In the genomic region with DNA sequence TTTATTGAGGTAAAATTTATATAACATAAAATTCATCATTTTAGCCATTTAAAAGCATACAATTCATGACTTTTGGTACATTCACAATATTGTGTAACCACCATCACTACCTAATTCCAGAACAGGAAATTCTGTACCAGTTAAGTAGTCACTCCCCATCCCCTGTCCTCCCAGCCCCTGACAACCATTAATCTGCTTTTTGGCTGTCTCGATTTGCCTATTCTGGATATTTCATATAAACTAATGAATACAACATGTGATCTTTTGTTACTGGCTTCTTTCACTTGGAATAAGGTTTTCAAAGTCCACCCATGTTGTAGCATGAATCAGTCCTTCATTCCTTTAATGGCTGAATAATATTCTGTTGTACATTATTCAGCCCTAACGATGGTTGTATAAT, we compare ENCODE assay signal across 17 cellular contexts.
A peak's percentile ranks its signal among the peaks of the same experiment; 100 is the strongest.
DNase-seq lines count a peak whose midpoint lies in the region; ATAC-seq and TF ChIP-seq lines count a peak whose summit lies in the region.
"Had no signal": no experiment of that assay in that cellular context is flagged by ENCODE, and none has a peak within 500 bp of the region (broad histone marks: within the 10 kb centered on the region; RNA-seq: fewer than 3 reads in every experiment).

No MANE protein-coding gene starts in this region.

- H2AFZ ChIP-seq in SK-N-SH (ENCODE audit: low read depth), result no peak overlapping the region

- H3K9ac ChIP-seq in SK-N-SH, result no peak overlapping the region

- H3K4me2 ChIP-seq in SK-N-SH, result no peak overlapping the region

- WGBS in SK-N-SH (ENCODE audit: low lambda C conversion rate), result 94% methylated on average over 2 of the region's 2 CpGs

- POLR2A ChIA-PET in SK-N-SH (lab: Yijun Ruan, JAX), result no interaction called here

- TF ChIP-seq RAD21 in SK-N-SH (IDR thresholded peaks at IDR 0.05; ENCODE audit: low read length), result no peak

- peaks cover 5 to 25% of the 10 kb centered on the region in 2 experiments for H3K36me3 ChIP-seq in SK-N-SH (replicated peaks in 1 of 2; ENCODE audit: control insufficient read depth in 1 of 2, insufficient read depth in 2 of 2, low read length in 1 of 2)
- no peaks in the 10 kb centered on the region for H3K36me3 ChIP-seq in RWPE2 (ENCODE audit: low read depth)

- DNase-seq in SK-N-SH (no peak), RWPE2 (ENCODE audit: low spot score) (no peak), fibroblast of mammary gland (ENCODE audit: low read depth) (peak; percentile 59), MV-4-11 (lab: John Stamatoyannopoulos, UW) (no peak), AML-193 (lab: John Stamatoyannopoulos, UW) (no peak), NCI-H446 (lab: John Stamatoyannopoulos, UW) (no peak)
- DNase-seq: C1 segment of cervical spinal cord; Calu3; CD4-positive, alpha-beta memory T cell; COR-L47; DMS53; DMS79 treated with DMSO at 0.1 percent for 48 hours; GF-D8; H7; HCEC 1CT had no signal

- H3K9me2 ChIP-seq in SK-N-SH, result no peaks in the 10 kb centered on the region

- peaks cover 36% of the 10 kb centered on the region for H3F3A ChIP-seq in SK-N-SH (replicated peaks; ENCODE audit: insufficient read depth)

- H3K4me3 ChIP-seq in SK-N-SH (ENCODE audit: low read depth in 2 of 2, low read length in 1 of 2) (no peak overlapping the region), RWPE2 (ENCODE audit: severe bottlenecking) (no peak overlapping the region), fibroblast of mammary gland (ENCODE audit: control insufficient read depth, low read depth, low read length) (no peak overlapping the region)

- no peak for TF ChIP-seq EP300 in SK-N-SH (IDR thresholded peaks at IDR 0.05; ENCODE audit: borderline replicate concordance in 1 of 2, low read depth in 1 of 2, low read length in 1 of 2)

- peaks cover 5 to 7% of the 10 kb centered on the region in 2 experiments; a peak in 2 of 4 replicates for H3K4me1 ChIP-seq in SK-N-SH (ENCODE audit: control insufficient read depth in 1 of 2, insufficient read depth in 2 of 2, low read depth in 1 of 2, low read length in 1 of 2)
- peaks cover 68% of the 10 kb centered on the region for H3K4me1 ChIP-seq in RWPE2 (ENCODE audit: insufficient read depth, poor library complexity, severe bottlenecking)

- H3K9me3 ChIP-seq in SK-N-SH (no peaks in the 10 kb centered on the region), RWPE2 (ENCODE audit: severe bottlenecking) (no peaks in the 10 kb centered on the region)

- no peaks in the 10 kb centered on the region for H4K20me1 ChIP-seq in SK-N-SH (ENCODE audit: insufficient read depth)

- H3K27ac ChIP-seq in SK-N-SH (ENCODE audit: low read depth in 2 of 2, low read length in 1 of 2) (no peak overlapping the region), RWPE2 (ENCODE audit: poor library complexity, severe bottlenecking) (peak overlapping the region; percentile 99)
- H3K27ac ChIP-seq: 22Rv1 had no signal

- CTCF ChIA-PET in SK-N-SH (lab: Yijun Ruan, JAX), result no interaction called here

- ATAC-seq in SK-N-SH treated with all-trans-retinoic acid at 6 μM for 48 hours, result no peak
- ATAC-seq in RWPE2 (ENCODE audit: low read depth), result no peak

- H3K79me2 ChIP-seq in SK-N-SH (ENCODE audit: insufficient read depth), result no peaks in the 10 kb centered on the region; the same call in 1 of the 2 replicates

- TF ChIP-seq CTCF in SK-N-SH (IDR thresholded peaks at IDR 0.05), result no peak
- TF ChIP-seq CTCF in RWPE2 (IDR thresholded peaks at IDR 0.05; ENCODE audit: poor library complexity, severe bottlenecking), result no peak
- no peak for TF ChIP-seq CTCF in fibroblast of mammary gland (conservative IDR thresholded peaks at IDR 0.05; ENCODE audit: control insufficient read depth, insufficient read depth, low read depth, low read length)

- H3K27me3 ChIP-seq in SK-N-SH (ENCODE audit: insufficient read depth) (no peaks in the 10 kb centered on the region), RWPE2 (ENCODE audit: insufficient read depth, poor library complexity, severe bottlenecking) (no peaks in the 10 kb centered on the region)

TF ChIP-seq in SK-N-SH treated with all-trans-retinoic acid at 6 μM for 48 hours, 23 proteins besides CTCF, POLR2A, EP300 and RAD21:
- TF ChIP-seq ZNF70 (CRISPR knock-in tag; IDR thresholded peaks at IDR 0.05) (peak; percentile 69; the same call in 1 of the 2 replicates), PPARA (CRISPR knock-in tag; IDR thresholded peaks at IDR 0.05; ENCODE audit: borderline replicate concordance) (no peak)

TF ChIP-seq in SK-N-SH, 30 proteins besides CTCF, POLR2A, EP300 and RAD21:
- no peak for TF ChIP-seq RXRA (IDR thresholded peaks at IDR 0.05; ENCODE audit: borderline replicate concordance, low read depth)
- TF ChIP-seq NRF1 (IDR thresholded peaks at IDR 0.05; ENCODE audit: low read depth, low read length), result no peak
- TF ChIP-seq, protein P1, sequence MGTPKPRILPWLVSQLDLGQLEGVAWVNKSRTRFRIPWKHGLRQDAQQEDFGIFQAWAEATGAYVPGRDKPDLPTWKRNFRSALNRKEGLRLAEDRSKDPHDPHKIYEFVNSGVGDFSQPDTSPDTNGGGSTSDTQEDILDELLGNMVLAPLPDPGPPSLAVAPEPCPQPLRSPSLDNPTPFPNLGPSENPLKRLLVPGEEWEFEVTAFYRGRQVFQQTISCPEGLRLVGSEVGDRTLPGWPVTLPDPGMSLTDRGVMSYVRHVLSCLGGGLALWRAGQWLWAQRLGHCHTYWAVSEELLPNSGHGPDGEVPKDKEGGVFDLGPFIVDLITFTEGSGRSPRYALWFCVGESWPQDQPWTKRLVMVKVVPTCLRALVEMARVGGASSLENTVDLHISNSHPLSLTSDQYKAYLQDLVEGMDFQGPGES (IDR thresholded peaks at IDR 0.05; ENCODE audit: low read depth, low read length), result no peak
- TF ChIP-seq FOXM1 (IDR thresholded peaks at IDR 0.05; ENCODE audit: low read depth), result no peak
- TF ChIP-seq MEF2A (IDR thresholded peaks at IDR 0.05; ENCODE audit: borderline replicate concordance, low read depth), result no peak
- TF ChIP-seq NFIC (IDR thresholded peaks at IDR 0.05; ENCODE audit: borderline replicate concordance), result no peak
